Comparison of ENCODE assay signal across 8 cellular contexts in genomic region chr16:56950881-56951771, GRCh38. TPM values are rescaled to one million over a fixed set of nuclear protein-coding genes. Genes with fewer than 3 reads are reported as not detected.
DNase-seq lines count a peak whose midpoint lies in the region; ATAC-seq lines count a peak whose summit lies in the region.

No MANE protein-coding gene starts in this region.

- DNase-seq in DMS 273 treated with DMSO at 0.1 percent for 48 hours (lab: John Stamatoyannopoulos, UW) (peak; percentile 43), HT-29 (ENCODE audit: low spot score) (peak; percentile 69), SKM-1 treated with dmso at 0.1 percent for 144 hours (lab: John Stamatoyannopoulos, UW; ENCODE audit: unreplicated experiment) (peak; percentile 75), astrocyte of the hippocampus (ENCODE audit: low read depth, low spot score) (peak; percentile 61), kidney tubule cell (ENCODE audit: low spot score) (peak; percentile 55)
- DNase-seq in stimulated activated CD8-positive, alpha-beta memory T cell treated with anti-CD3 and anti-CD28 coated beads, Interleukin-2, amount 100 ng/mL, for 48 hours (ENCODE audit: low read depth in 2 of 2): peak; percentile 45 to 58

- peak; percentile 41 for ATAC-seq in GM19467 (IDR thresholded peaks at IDR 0.05; ENCODE audit: unreplicated experiment)
- ATAC-seq in HG02840 (IDR thresholded peaks at IDR 0.05; ENCODE audit: low FRiP score, unreplicated experiment): no peak

RNA-seq across cellular contexts. Expression of gene CETP, which starts 10.6 kb away (rescaled TPM):
- not detected in 2 replicates for total RNA-seq in HT-29 (2014; rRNA removed; shearing (Covaris generic))

RNA-seq across cellular contexts. Expression of gene HERPUD1, which starts 19.2 kb away (rescaled TPM):
- total RNA-seq in HT-29 (2014; rRNA removed; shearing (Covaris generic)): 45.1 and 46.1 TPM in 2 replicates

RNA-seq across cellular contexts. Expression of gene NLRC5, which starts 38.2 kb away (rescaled TPM):
- total RNA-seq in HT-29 (2014; rRNA removed; shearing (Covaris generic)): 4.2 and 8.2 TPM in 2 replicates
